8 cellular contexts compared by ENCODE assay signal in the genomic region with DNA sequence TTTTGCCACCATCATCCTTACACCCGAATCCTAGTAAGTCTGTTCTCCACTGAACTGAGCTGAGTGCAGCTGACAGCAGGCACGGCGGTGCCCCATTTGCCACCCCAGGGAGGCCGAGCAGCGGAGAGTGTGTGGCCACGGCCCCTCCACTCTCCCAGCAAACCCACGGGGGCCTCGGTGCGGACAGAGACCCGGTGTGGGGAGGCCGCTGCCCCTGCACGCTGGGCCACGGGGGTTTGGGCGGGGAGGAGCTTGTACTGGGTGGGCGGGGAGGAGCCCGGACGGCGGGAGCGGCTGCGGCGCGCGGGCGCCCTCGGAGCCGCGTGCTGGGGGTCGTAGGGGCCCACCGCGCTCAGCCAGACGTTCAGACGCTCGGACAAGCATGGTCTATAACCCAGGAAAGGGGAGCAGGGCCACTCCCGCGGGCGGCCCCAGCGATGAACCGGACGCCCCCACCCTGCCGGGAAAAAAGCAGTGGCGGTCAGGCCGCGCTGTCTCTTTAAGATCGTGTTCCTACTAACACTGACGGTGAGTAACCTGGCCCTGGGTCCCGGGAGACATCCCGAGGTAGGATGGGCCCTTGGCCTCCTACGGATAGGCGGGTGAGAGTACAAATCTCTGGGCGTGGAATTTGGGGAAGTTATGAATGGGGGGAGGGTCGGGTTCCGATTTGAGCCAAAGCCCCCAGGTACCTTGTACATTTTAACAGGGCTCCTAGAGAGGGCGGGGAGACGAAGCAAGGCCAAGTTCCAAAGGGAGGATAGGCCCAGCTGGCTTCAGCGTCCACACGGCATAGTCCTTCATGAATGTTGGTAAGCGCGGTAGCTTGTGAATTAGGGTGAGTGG. TPM values are rescaled to one million over a fixed set of nuclear protein-coding genes. Genes with fewer than 3 reads are reported as not detected.
DNase-seq lines count a peak whose midpoint lies in the region; ATAC-seq, FAIRE-seq and TF ChIP-seq lines count a peak whose summit lies in the region.

A gene with protein sequence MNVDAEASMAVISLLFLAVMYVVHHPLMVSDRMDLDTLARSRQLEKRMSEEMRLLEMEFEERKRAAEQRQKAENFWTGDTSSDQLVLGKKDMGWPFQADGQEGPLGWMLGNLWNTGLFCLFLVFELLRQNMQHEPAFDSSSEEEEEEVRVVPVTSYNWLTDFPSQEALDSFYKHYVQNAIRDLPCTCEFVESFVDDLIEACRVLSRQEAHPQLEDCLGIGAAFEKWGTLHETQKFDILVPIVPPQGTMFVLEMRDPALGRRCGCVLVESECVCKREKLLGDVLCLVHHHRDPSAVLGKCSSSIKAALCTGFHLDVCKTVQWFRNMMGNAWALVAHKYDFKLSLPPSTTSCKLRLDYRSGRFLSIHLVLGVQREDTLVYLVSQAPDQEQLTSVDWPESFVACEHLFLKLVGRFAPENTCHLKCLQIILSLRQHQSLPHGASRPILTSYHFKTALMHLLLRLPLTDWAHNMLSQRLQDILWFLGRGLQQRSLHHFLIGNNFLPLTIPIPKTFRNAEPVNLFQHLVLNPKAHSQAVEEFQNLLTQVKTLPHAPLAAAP (plus strand): TSS at position 280 of the 846 bp plus-strand sequence. CDS start 523 bp downstream, at position 803.

- H4K20me1 ChIP-seq in PC-9 (ENCODE audit: insufficient read depth) = no peaks in the 10 kb centered on the region

- H3K27me3 ChIP-seq in Caco-2 (replicated peaks; ENCODE audit: control insufficient read depth, insufficient read depth, low read length) (peaks cover 2% of the 10 kb centered on the region; the same call in 1 of the 2 replicates), PC-9 (ENCODE audit: insufficient read depth, low read depth) (peaks cover 15% of the 10 kb centered on the region)

- intact Hi-C loops in Caco-2 (cut with micrococcal nuclease; ENCODE audit: unreplicated experiment) (no loop called here), PC-9 (cut with micrococcal nuclease; ENCODE audit: unreplicated experiment) (no loop called here)
- intact Hi-C loops in activated CD4-positive, alpha-beta memory T cell treated with anti-CD3 and anti-CD28 coated beads for 36 hours (cut with micrococcal nuclease) = loop anchor here (2.0 kb wide), 1 partner anchor 16 kb away; no protein-coding TSS in a partner anchor

- H3K9me3 Mint-ChIP-seq in Caco-2 (ENCODE audit: unreplicated experiment) (no peaks in the 10 kb centered on the region), osteocyte (ENCODE audit: unreplicated experiment) (no peaks in the 10 kb centered on the region)
- no peaks in the 10 kb centered on the region for H3K9me3 Mint-ChIP-seq in activated CD4-positive, alpha-beta memory T cell treated with anti-CD3 and anti-CD28 coated beads for 36 hours

- no peak within 1 kb of the TSS for H3K27ac ChIP-seq in PC-9

- BruUV-seq in Caco-2 (replicated peaks; lab: Mats Ljungman, UMichigan) (no TSS peak), PC-9 (replicated peaks; lab: Mats Ljungman, UMichigan) (no TSS peak)

- H3K27ac Mint-ChIP-seq in Caco-2 (ENCODE audit: unreplicated experiment) (no peak within 1 kb of the TSS), osteocyte (ENCODE audit: unreplicated experiment) (peak within 1 kb of the TSS; percentile 57)
- H3K27ac Mint-ChIP-seq in activated CD4-positive, alpha-beta memory T cell treated with anti-CD3 and anti-CD28 coated beads for 36 hours = peak within 1 kb of the TSS; percentile 91

- ATAC-seq in HG03342 (IDR thresholded peaks at IDR 0.05; ENCODE audit: unreplicated experiment) = no peak

- FAIRE-seq in HTR-8/SVneo (lab: Jason Lieb, UNC) = peak; percentile 92

- H3F3A ChIP-seq in PC-9 (ENCODE audit: insufficient read depth, low read depth) = peaks cover 28% of the 10 kb centered on the region

- no peak within 1 kb of the TSS for H3K4me2 ChIP-seq in PC-9

- no peaks in the 10 kb centered on the region for H3K4me1 Mint-ChIP-seq in Caco-2 (ENCODE audit: low read depth, unreplicated experiment)
- H3K4me1 Mint-ChIP-seq in activated CD4-positive, alpha-beta memory T cell treated with anti-CD3 and anti-CD28 coated beads for 36 hours (ENCODE audit: low read depth) = peaks cover 56% of the 10 kb centered on the region
- peaks cover 20% of the 10 kb centered on the region for H3K4me1 Mint-ChIP-seq in osteocyte (ENCODE audit: unreplicated experiment)

- H3K36me3 ChIP-seq in Caco-2 (ENCODE audit: control insufficient read depth, insufficient read depth, low read length) (no peaks in the 10 kb centered on the region), PC-9 (ENCODE audit: low read depth) (no peaks in the 10 kb centered on the region)

- DNase-seq in Caco-2 (peak in 1 of 2 experiments; percentile 10), HTR-8/SVneo (ENCODE audit: insufficient read length, low spot score) (peak; percentile 64), fibroblast of pulmonary artery (ENCODE audit: low read depth) (no peak), osteocyte (ENCODE audit: extremely low spot score, unreplicated experiment) (no peak), PC-9 (no peak), GM19240 (ENCODE audit: insufficient read length, low spot score) (no peak)
- DNase-seq in activated CD4-positive, alpha-beta memory T cell treated with anti-CD3 and anti-CD28 coated beads for 36 hours = peak; percentile 56

- no peaks in the 10 kb centered on the region for H3K79me2 ChIP-seq in PC-9 (ENCODE audit: low read depth)

- H3K27me3 Mint-ChIP-seq in Caco-2 (ENCODE audit: insufficient read depth, unreplicated experiment) (peaks cover 9% of the 10 kb centered on the region), osteocyte (ENCODE audit: unreplicated experiment) (peaks cover 22% of the 10 kb centered on the region)
- no peaks in the 10 kb centered on the region for H3K27me3 Mint-ChIP-seq in activated CD4-positive, alpha-beta memory T cell treated with anti-CD3 and anti-CD28 coated beads for 36 hours

- TF ChIP-seq CTCF in Caco-2 (IDR thresholded peaks at IDR 0.05; ENCODE audit: insufficient read depth in 1 of 2, low read depth in 1 of 2, low read length in 1 of 2, severe bottlenecking in 1 of 2, unreplicated experiment in 1 of 2) (no peak), fibroblast of pulmonary artery (IDR thresholded peaks at IDR 0.05; ENCODE audit: low read length, missing control alignments) (no peak), osteocyte (IDR thresholded peaks at IDR 0.05) (no peak), PC-9 (conservative IDR thresholded peaks at IDR 0.05) (no peak)

- H3K36me3 Mint-ChIP-seq in Caco-2 (ENCODE audit: insufficient read depth, unreplicated experiment) (no peaks in the 10 kb centered on the region), osteocyte (ENCODE audit: unreplicated experiment) (no peaks in the 10 kb centered on the region)
- peaks cover 30% of the 10 kb centered on the region for H3K36me3 Mint-ChIP-seq in activated CD4-positive, alpha-beta memory T cell treated with anti-CD3 and anti-CD28 coated beads for 36 hours

- no peaks in the 10 kb centered on the region for H3K9me2 ChIP-seq in PC-9 (ENCODE audit: insufficient read depth)

- H3K4me3 ChIP-seq in Caco-2 (ENCODE audit: low read depth, low read length) = peak within 1 kb of the TSS; percentile 34
- H3K4me3 ChIP-seq in fibroblast of pulmonary artery (replicated peaks; ENCODE audit: low read depth, low read length) = peak within 1 kb of the TSS; percentile 48
- no peak within 1 kb of the TSS for H3K4me3 ChIP-seq in PC-9

- CTCF ChIA-PET in Caco-2 (lab: Charles Lee) (interaction anchor here (0.5 kb wide), 1 partner anchor 543 kb away, joined by 4 read pairs; no protein-coding TSS in a partner anchor), PC-9 (lab: Charles Lee) (no interaction called here)
- CTCF ChIA-PET in activated CD4-positive, alpha-beta memory T cell treated with anti-CD3 and anti-CD28 coated beads for 36 hours (lab: Charles Lee) = interaction anchor here (0.6 to 1.8 kb wide), 7 partner anchors 8 to 208 kb away, joined by 3 to 5 read pairs (median 3); partner anchors contain the start of genes NCAPH and SNRNP200

- H3K4me1 ChIP-seq in Caco-2 = peaks cover 12% of the 10 kb centered on the region; the same call in 1 of the 2 replicates
- peaks cover 29% of the 10 kb centered on the region for H3K4me1 ChIP-seq in PC-9 (replicated peaks; ENCODE audit: insufficient read depth)

- POLR2A ChIA-PET in Caco-2 (lab: Charles Lee) (interaction anchor here (0.6 kb wide), 1 partner anchor 10 kb away, joined by 7 read pairs; the partner anchor contains the start of gene NCAPH), PC-9 (lab: Charles Lee; ENCODE audit: unreplicated experiment) (no interaction called here)
- POLR2A ChIA-PET in activated CD4-positive, alpha-beta memory T cell treated with anti-CD3 and anti-CD28 coated beads for 36 hours (lab: Charles Lee) = interaction anchor here (0.6 to 8.1 kb wide), 6 partner anchors 9 to 549 kb away, joined by 3 to 70 read pairs (median 8); partner anchors contain the start of genes NCAPH and SNRNP200

- H3K9me3 ChIP-seq in Caco-2 (no peaks in the 10 kb centered on the region), PC-9 (ENCODE audit: insufficient read depth, low read depth) (no peaks in the 10 kb centered on the region)

- H3K4me3 Mint-ChIP-seq in Caco-2 (ENCODE audit: unreplicated experiment) (peak within 1 kb of the TSS; percentile 63), osteocyte (ENCODE audit: unreplicated experiment) (peak within 1 kb of the TSS; percentile 71)
- H3K4me3 Mint-ChIP-seq in activated CD4-positive, alpha-beta memory T cell treated with anti-CD3 and anti-CD28 coated beads for 36 hours = peak within 1 kb of the TSS; percentile 88

- no peak within 1 kb of the TSS; the same call in 1 of the 2 replicates for H2AFZ ChIP-seq in PC-9

RNA-seq across cellular contexts. Expression of the gene that starts here (rescaled TPM):
- total RNA-seq in Caco-2 (2022) (1.9 and 3.1 TPM in 2 replicates), osteocyte (0.50 and 0.86 TPM in 2 replicates), PC-9 (2021) (not detected in 2 replicates)
- total RNA-seq in activated CD4-positive, alpha-beta memory T cell treated with anti-CD3 and anti-CD28 coated beads for 36 hours = 10 to 100 TPM; 30.2 TPM

Comparison
In these comparisons a context has a peak if more than half of its experiments do, and no peak if none do; other contexts are left out.
1. DNase-seq: peak in HTR-8/SVneo (single experiment) and activated CD4-positive, alpha-beta memory T cell treated with anti-CD3 and anti-CD28 coated beads for 36 hours (single experiment); none in fibroblast of pulmonary artery (single experiment), osteocyte (single experiment), PC-9 (0 of 2) and GM19240 (single experiment).
2. Peak in every context shown above with its lines, with median percentiles within 50 percentile points of each other: H3K4me3 Mint-ChIP-seq.